Comparison of ENCODE assay signal across 1 cellular context in genomic region chr10:60986779-60987178, GRCh38.
TF ChIP-seq lines count a peak whose summit lies in the region.

No MANE protein-coding gene starts in this region.

TF ChIP-seq in endothelial cell of umbilical vein, 7 proteins besides CTCF, POLR2A, EP300 and RAD21:
- TF ChIP-seq GATA2 (IDR thresholded peaks at IDR 0.05; ENCODE audit: insufficient read depth, insufficient read length, low read depth, low read length) (no peak), JUN (IDR thresholded peaks at IDR 0.05; ENCODE audit: borderline replicate concordance, insufficient read depth, insufficient read length, low read depth) (no peak), POLR2AphosphoS5 (IDR thresholded peaks at IDR 0.05; ENCODE audit: insufficient read depth, low read depth, low read length) (no peak), MAX (IDR thresholded peaks at IDR 0.05; ENCODE audit: insufficient read depth, insufficient read length) (no peak), MYC (IDR thresholded peaks at IDR 0.05; ENCODE audit: low read depth, low read length) (no peak), FOS (IDR thresholded peaks at IDR 0.05; ENCODE audit: borderline replicate concordance, insufficient read depth, low read length) (no peak), EZH2 (IDR thresholded peaks at IDR 0.05; ENCODE audit: borderline replicate concordance, low read depth, low read length, severe bottlenecking) (no peak)
